8 cellular contexts compared by ENCODE assay signal in the genomic region with DNA sequence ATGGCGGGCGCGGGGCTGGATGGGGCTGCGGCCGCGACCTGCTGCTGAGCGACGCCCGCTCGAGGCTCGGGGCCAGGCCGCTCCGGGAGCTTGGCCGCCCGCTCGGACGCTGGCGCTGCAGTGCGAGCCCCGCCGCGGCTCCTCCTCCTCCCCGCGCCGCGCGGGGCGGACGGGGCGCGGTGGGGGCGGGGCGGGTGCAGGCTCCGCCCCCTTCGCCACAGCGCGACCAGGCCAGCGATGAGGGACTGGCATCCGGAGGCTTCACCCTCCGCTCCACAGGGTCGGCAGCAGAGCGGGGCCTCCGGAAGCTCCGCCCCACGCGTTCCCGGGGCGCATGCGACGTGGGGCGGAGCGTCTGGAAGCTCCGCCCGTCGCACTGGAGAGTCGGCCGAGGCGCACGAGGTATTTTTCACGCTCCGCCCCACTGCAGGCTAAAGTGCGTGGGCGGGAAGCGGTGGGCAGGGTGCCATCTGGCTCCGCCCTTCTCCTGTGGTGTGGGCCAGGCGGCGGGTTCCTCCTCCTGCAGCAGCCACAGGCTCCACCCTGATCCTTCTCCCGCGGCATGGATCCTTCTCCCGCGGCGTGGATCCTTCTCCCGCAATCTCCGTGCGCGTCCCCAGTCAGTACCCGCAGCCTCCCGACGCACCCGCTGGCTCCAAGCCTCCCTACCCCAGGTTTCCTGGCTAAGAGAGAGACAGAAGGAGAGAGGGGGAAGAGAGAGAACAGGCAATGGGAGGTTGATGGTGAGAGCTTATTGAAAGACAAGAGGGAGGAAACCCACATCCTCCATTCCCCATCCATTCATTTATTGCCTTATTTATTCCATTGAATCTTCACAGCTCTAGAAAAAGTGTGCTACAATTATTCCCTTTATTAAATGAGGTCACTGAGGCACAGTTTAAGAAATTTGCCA.
DNase-seq lines count a peak whose midpoint lies in the region; ATAC-seq and TF ChIP-seq lines count a peak whose summit lies in the region.
"Not testable (repeated sequence)": the region's sequence is repeated elsewhere in the genome, so short reads cannot be mapped to it uniquely, and the experiment has no call there.

No MANE protein-coding gene starts in this region.

- H3K9me3 Mint-ChIP-seq in activated T-helper 17 cell treated with anti-CD3 and anti-CD28 coated beads, Interleukin-2, amount 50 U/mL, for 72 hours; mesothelial cell of epicardium: not testable (repeated sequence)

- H3K27me3 Mint-ChIP-seq in activated T-helper 17 cell treated with anti-CD3 and anti-CD28 coated beads, Interleukin-2, amount 50 U/mL, for 72 hours; mesothelial cell of epicardium (ENCODE audit: low read depth): not testable (repeated sequence)

- not testable (repeated sequence) for H3K27ac ChIP-seq in SJSA1
- peak overlapping the region; percentile 48 to 89 (median 82) for H3K27ac ChIP-seq in esophagus muscularis mucosa (replicated peaks in 1 of 4)

- H3K4me3 ChIP-seq in SJSA1 (peak overlapping the region; percentile 41), esophagus muscularis mucosa (peak overlapping the region; percentile 57 to 68 (median 64))

- H3K9me3 ChIP-seq in SJSA1 (replicated peaks); esophagus muscularis mucosa: not testable (repeated sequence)

- H3K4me1 ChIP-seq in SJSA1 (replicated peaks); esophagus muscularis mucosa: not testable (repeated sequence)

- not testable (repeated sequence) for TF ChIP-seq POLR2A in esophagus muscularis mucosa (IDR thresholded peaks at IDR 0.05; ENCODE audit: low read depth)

- WGBS in esophagus muscularis mucosa, result 0% methylated on average over 12 of the region's 80 CpGs

- H3K4me1 Mint-ChIP-seq in activated T-helper 17 cell treated with anti-CD3 and anti-CD28 coated beads, Interleukin-2, amount 50 U/mL, for 72 hours; mesothelial cell of epicardium: not testable (repeated sequence)

- H3K4me3 Mint-ChIP-seq in activated T-helper 17 cell treated with anti-CD3 and anti-CD28 coated beads, Interleukin-2, amount 50 U/mL, for 72 hours, result peak overlapping the region; percentile 82
- H3K4me3 Mint-ChIP-seq in mesothelial cell of epicardium, result peak overlapping the region; percentile 64

- not testable (repeated sequence) for TF ChIP-seq EP300 in esophagus muscularis mucosa (IDR thresholded peaks at IDR 0.05)

- not testable (repeated sequence) for H3K36me3 Mint-ChIP-seq in activated T-helper 17 cell treated with anti-CD3 and anti-CD28 coated beads, Interleukin-2, amount 50 U/mL, for 72 hours (ENCODE audit: low read depth); mesothelial cell of epicardium

- peak; percentile 97 for ATAC-seq in activated T-helper 17 cell treated with anti-CD3 and anti-CD28 coated beads, Interleukin-2, amount 50 U/mL, for 72 hours (replicated peaks)

- intact Hi-C loops in esophagus muscularis mucosa (cut with DNase I), result not testable (repeated sequence)

- TF ChIP-seq CTCF in GM20000 (IDR thresholded peaks at IDR 0.05; ENCODE audit: extremely low read depth, missing control alignments); esophagus muscularis mucosa (IDR thresholded peaks at IDR 0.05); mesothelial cell of epicardium (IDR thresholded peaks at IDR 0.05; ENCODE audit: unreplicated experiment): not testable (repeated sequence)

- H3K27me3 ChIP-seq in SJSA1 (replicated peaks); esophagus muscularis mucosa: not testable (repeated sequence)

- DNase-seq in C1 segment of cervical spinal cord (lab: John Stamatoyannopoulos, UW) (peak in 12 of 14 donors; percentile 66 to 87 (median 80)), GM20000 (ENCODE audit: low spot score) (peak; percentile 95), NCI-H1092 treated with DMSO at 0.1 percent for 48 hours (lab: John Stamatoyannopoulos, UW) (peak; percentile 85), SJSA1 (ENCODE audit: low read depth in 1 of 2, low spot score in 2 of 2) (peak; percentile 81 to 84), esophagus muscularis mucosa (ENCODE audit: extremely low spot score) (peak; percentile 94), mesothelial cell of epicardium (ENCODE audit: low spot score in 2 of 2, unreplicated experiment in 2 of 2) (peak; percentile 76 to 88)
- DNase-seq in stimulated activated CD4-positive, alpha-beta T cell treated with anti-CD3 and anti-CD28 coated beads, TNF-alpha, amount 100 ng/mL, for 24 hours (ENCODE audit: low read depth in 3 of 3), result peak; percentile 73 to 85 (median 76)

- H3K36me3 ChIP-seq in SJSA1, esophagus muscularis mucosa: not testable (repeated sequence)

- H3K27ac Mint-ChIP-seq in activated T-helper 17 cell treated with anti-CD3 and anti-CD28 coated beads, Interleukin-2, amount 50 U/mL, for 72 hours, result peak overlapping the region; percentile 61
- not testable (repeated sequence) for H3K27ac Mint-ChIP-seq in mesothelial cell of epicardium
